20 cellular contexts compared by ENCODE assay signal in the genomic region with DNA sequence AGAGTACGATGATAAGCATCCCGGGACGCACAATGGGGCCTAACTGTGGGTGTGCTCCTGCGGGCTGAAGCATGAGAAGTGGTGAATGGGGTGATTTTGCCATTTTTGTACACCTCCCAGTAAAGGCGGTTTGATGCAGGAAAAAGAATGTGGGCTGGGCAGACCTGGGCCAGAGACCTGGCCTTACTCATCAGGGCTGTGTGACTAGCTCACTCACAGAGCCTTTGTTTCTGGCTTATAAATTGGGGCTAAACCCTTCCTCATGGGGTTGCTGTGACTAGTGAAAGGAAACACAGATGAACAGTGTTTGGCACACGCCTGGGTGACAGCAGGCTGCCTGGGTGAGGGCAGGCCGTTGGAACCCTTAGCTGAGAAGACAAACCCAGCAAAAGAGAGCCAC. TPM values are rescaled to one million over a fixed set of nuclear protein-coding genes. Genes with fewer than 3 reads are reported as not detected.
DNase-seq lines count a peak whose midpoint lies in the region; ATAC-seq and TF ChIP-seq lines count a peak whose summit lies in the region.
"Had no signal": no experiment of that assay in that cellular context is flagged by ENCODE, and none has a peak within 500 bp of the region (broad histone marks: within the 10 kb centered on the region; RNA-seq: fewer than 3 reads in every experiment).

No MANE protein-coding gene starts in this region.

- peaks cover 0 to 41% (median 7%) of the 10 kb centered on the region in 10 experiments; a peak in 9 of 20 replicates for H3K4me1 ChIP-seq in BLaER1 treated with 17β-estradiol and CSF1 and Interleukin-3, amounts not matched to agents 10 nM and 100 nM

- H3K27me3 ChIP-seq in BLaER1 treated with 17β-estradiol and CSF1 and Interleukin-3, amounts not matched to agents 10 nM and 100 nM, result no peaks in the 10 kb centered on the region

- CTCF ChIA-PET in RWPE1 (lab: Yijun Ruan, JAX), result no interaction called here

- H3K36me3 ChIP-seq in BLaER1 treated with 17β-estradiol and CSF1 and Interleukin-3, amounts not matched to agents 10 nM and 100 nM, result peaks cover 96 to 100% (median 100%) of the 10 kb centered on the region in 11 experiments

- H3K27me3 Mint-ChIP-seq in nephron progenitor cell (ENCODE audit: low read depth, poor library complexity), result no peaks in the 10 kb centered on the region
- no peaks in the 10 kb centered on the region for H3K27me3 Mint-ChIP-seq in activated T-cell treated with anti-CD3 and anti-CD28 coated beads, Interleukin-2, amount 50 U/mL, for 72 hours (ENCODE audit: low read depth)

- POLR2A ChIA-PET in RWPE1 (lab: Yijun Ruan, JAX; ENCODE audit: low non-redundant PET), result no interaction called here

- no peaks in the 10 kb centered on the region for H3K9me3 ChIP-seq in BLaER1 treated with 17β-estradiol and CSF1 and Interleukin-3, amounts not matched to agents 10 nM and 100 nM (replicated peaks in 1 of 11)

- no peak for ATAC-seq in HG03196 (IDR thresholded peaks at IDR 0.05; ENCODE audit: unreplicated experiment)
- ATAC-seq in activated T-cell treated with anti-CD3 and anti-CD28 coated beads, Interleukin-2, amount 50 U/mL, for 72 hours (replicated peaks in 1 of 2), result no peak
- ATAC-seq: CD8-positive, alpha-beta T cell; GM12878; HCT116 had no signal

- H3K9ac ChIP-seq in BLaER1 treated with 17β-estradiol and CSF1 and Interleukin-3, amounts not matched to agents 10 nM and 100 nM, result peak overlapping the region in 4 of 11 experiments; percentile 16 to 38 (median 24); a peak in 4 of 22 replicates

- no peaks in the 10 kb centered on the region for H3K4me1 Mint-ChIP-seq in nephron progenitor cell
- H3K4me1 Mint-ChIP-seq in activated T-cell treated with anti-CD3 and anti-CD28 coated beads, Interleukin-2, amount 50 U/mL, for 72 hours (ENCODE audit: low read depth), result no peaks in the 10 kb centered on the region

- H3K4me3 Mint-ChIP-seq in nephron progenitor cell, result no peak overlapping the region
- no peak overlapping the region for H3K4me3 Mint-ChIP-seq in activated T-cell treated with anti-CD3 and anti-CD28 coated beads, Interleukin-2, amount 50 U/mL, for 72 hours
- H3K4me3 Mint-ChIP-seq: CD14-positive monocyte; CD8-positive, alpha-beta T cell; HFFc6 had no signal

- H3K27ac ChIP-seq in BLaER1 treated with 17β-estradiol and CSF1 and Interleukin-3, amounts not matched to agents 10 nM and 100 nM, result peak overlapping the region in 6 of 11 experiments; percentile 7 to 54 (median 26); a peak in 7 of 22 replicates
- H3K27ac ChIP-seq in RWPE1, result peak overlapping the region; percentile 12; the same call in 1 of the 2 replicates
- H3K27ac ChIP-seq in epithelial cell of prostate, result peak overlapping the region; percentile 18

- no peak for DNase-seq in RWPE1 (ENCODE audit: low spot score)
- peak; percentile 18 for DNase-seq in epithelial cell of prostate (ENCODE audit: low read depth, low spot score)
- DNase-seq in nephron progenitor cell, result no peak
- DNase-seq in mucosa of gallbladder (ENCODE audit: low spot score), result no peak
- DNase-seq in HUDEP-2 (lab: John Stamatoyannopoulos, UW; ENCODE audit: unreplicated experiment in 76 of 76), result no peak
- DNase-seq in activated T-cell treated with anti-CD3 and anti-CD28 coated beads, Interleukin-2, amount 50 U/mL, for 72 hours, result no peak
- DNase-seq: AML-193; Calu3; CD8-positive, alpha-beta T cell; DMS53; DND-41; EL; GOT3; H7; HFFc6 had no signal

- H3K4me3 ChIP-seq in BLaER1 treated with 17β-estradiol and CSF1 and Interleukin-3, amounts not matched to agents 10 nM and 100 nM, result no peak overlapping the region
- H3K4me3 ChIP-seq: GM12878 had no signal

- TF ChIP-seq CTCF in RWPE1 (conservative IDR thresholded peaks at IDR 0.05; ENCODE audit: low read depth), result no peak
- TF ChIP-seq CTCF in nephron progenitor cell (IDR thresholded peaks at IDR 0.05), result no peak

- H3K36me3 Mint-ChIP-seq in nephron progenitor cell (ENCODE audit: low read depth), result peaks cover 24% of the 10 kb centered on the region
- peaks cover 2 to 6% of the 10 kb centered on the region in 2 donors for H3K36me3 Mint-ChIP-seq in activated T-cell treated with anti-CD3 and anti-CD28 coated beads, Interleukin-2, amount 50 U/mL, for 72 hours (ENCODE audit: insufficient read depth in 2 of 2)

- H3K4me2 ChIP-seq in BLaER1 treated with 17β-estradiol and CSF1 and Interleukin-3, amounts not matched to agents 10 nM and 100 nM, result no peak overlapping the region

- no peaks in the 10 kb centered on the region for H3K9me3 Mint-ChIP-seq in nephron progenitor cell
- no peaks in the 10 kb centered on the region for H3K9me3 Mint-ChIP-seq in activated T-cell treated with anti-CD3 and anti-CD28 coated beads, Interleukin-2, amount 50 U/mL, for 72 hours
- H3K9me3 Mint-ChIP-seq: CD8-positive, alpha-beta T cell; HFFc6 had no signal

- peaks cover 0 to 39% (median 0%) of the 10 kb centered on the region in 11 experiments; a peak in 3 of 22 replicates for H4K20me1 ChIP-seq in BLaER1 treated with 17β-estradiol and CSF1 and Interleukin-3, amounts not matched to agents 10 nM and 100 nM

- peak overlapping the region; percentile 87 for H3K27ac Mint-ChIP-seq in nephron progenitor cell
- no peak overlapping the region for H3K27ac Mint-ChIP-seq in activated T-cell treated with anti-CD3 and anti-CD28 coated beads, Interleukin-2, amount 50 U/mL, for 72 hours
- H3K27ac Mint-ChIP-seq: CD8-positive, alpha-beta T cell; HFFc6 had no signal

RNA-seq across cellular contexts. Expression of gene RRP12, which starts 18.0 kb away (rescaled TPM):
- total RNA-seq in mucosa of gallbladder, result 20.9 TPM
- total RNA-seq in activated T-cell treated with anti-CD3 and anti-CD28 coated beads, Interleukin-2, amount 50 U/mL, for 72 hours, result 10 to 100 TPM; 27.8 to 33.5 TPM

RNA-seq across cellular contexts. Expression of gene PGAM1, which starts 42.8 kb away (rescaled TPM):
- total RNA-seq in mucosa of gallbladder, result 270 TPM
- 100 to 1,000 TPM; 362 to 512 TPM for total RNA-seq in activated T-cell treated with anti-CD3 and anti-CD28 coated beads, Interleukin-2, amount 50 U/mL, for 72 hours

RNA-seq across cellular contexts. Expression of gene FRAT2, which starts 48.6 kb away (rescaled TPM):
- 18.6 TPM for total RNA-seq in mucosa of gallbladder
- 1 to 10 TPM; 7.2 to 7.8 TPM for total RNA-seq in activated T-cell treated with anti-CD3 and anti-CD28 coated beads, Interleukin-2, amount 50 U/mL, for 72 hours
